In genomic region chr17:49570540-49571242, GRCh38 we compare ENCODE assay signal across 9 cellular contexts. TPM values are rescaled to one million over a fixed set of nuclear protein-coding genes. Genes with fewer than 3 reads are reported as not detected.
DNase-seq lines count a peak whose midpoint lies in the region; ATAC-seq lines count a peak whose summit lies in the region.
"Had no signal": no experiment of that assay in that cellular context is flagged by ENCODE, and none has a peak within 500 bp of the region (broad histone marks: within the 10 kb centered on the region; RNA-seq: fewer than 3 reads in every experiment).

No MANE protein-coding gene starts in this region.

- peak overlapping the region; percentile 27 for H3K14ac ChIP-seq in neuronal stem cell (ENCODE audit: low read length)

- peaks cover 11% of the 10 kb centered on the region for H3K27me3 ChIP-seq in CD8-positive, alpha-beta memory T cell (ENCODE audit: insufficient read depth, low read length, poor library complexity, severe bottlenecking)
- H3K27me3 ChIP-seq in neuronal stem cell (ENCODE audit: control insufficient read depth in 3 of 3, insufficient read depth in 3 of 3, low read depth in 1 of 3, low read length in 3 of 3), result peaks cover 0 to 65% (median 11%) of the 10 kb centered on the region in 3 experiments

- peaks cover 13 to 29% (median 15%) of the 10 kb centered on the region in 3 donors for H3K4me1 Mint-ChIP-seq in CD8-positive, alpha-beta memory T cell
- H3K4me1 Mint-ChIP-seq in IgD-negative memory B cell, result peaks cover 0 to 6% (median 5%) of the 10 kb centered on the region in 3 donors
- peaks cover 14% of the 10 kb centered on the region for H3K4me1 Mint-ChIP-seq in central memory CD8-positive, alpha-beta T cell

- no peak for DNase-seq in CD8-positive, alpha-beta memory T cell
- DNase-seq in central memory CD8-positive, alpha-beta T cell (ENCODE audit: low spot score in 2 of 2), result no peak
- DNase-seq in neuronal stem cell (ENCODE audit: low spot score), result no peak
- DNase-seq in SHP77 (lab: John Stamatoyannopoulos, UW), result no peak
- DNase-seq in GM19238 (ENCODE audit: insufficient read length, low spot score), result no peak

- no peak overlapping the region for H3K27ac ChIP-seq in CD8-positive, alpha-beta memory T cell (ENCODE audit: low read depth, low read length)
- no peak overlapping the region for H3K27ac ChIP-seq in neuronal stem cell (replicated peaks; ENCODE audit: low read length)

- H3K36me3 Mint-ChIP-seq in CD8-positive, alpha-beta memory T cell, result no peaks in the 10 kb centered on the region
- H3K36me3 Mint-ChIP-seq in IgD-negative memory B cell, result no peaks in the 10 kb centered on the region
- peaks cover 7% of the 10 kb centered on the region for H3K36me3 Mint-ChIP-seq in central memory CD8-positive, alpha-beta T cell (ENCODE audit: insufficient read depth)

- no CpG with 5 or more reads among the region's 11 CpGs for WGBS in neuronal stem cell (ENCODE audit: extremely low coverage in 2 of 2, insufficient read length in 2 of 2, insufficient replicate concordance in 1 of 2), 2 donors

- H3K9me3 Mint-ChIP-seq in CD8-positive, alpha-beta memory T cell, result no peaks in the 10 kb centered on the region
- no peaks in the 10 kb centered on the region for H3K9me3 Mint-ChIP-seq in IgD-negative memory B cell
- H3K9me3 Mint-ChIP-seq in central memory CD8-positive, alpha-beta T cell, result no peaks in the 10 kb centered on the region
- H3K9me3 Mint-ChIP-seq: activated naive CD4-positive, alpha-beta T cell treated with anti-CD3 and anti-CD28 coated beads for 36 hours had no signal

- H3K4me1 ChIP-seq in CD8-positive, alpha-beta memory T cell (ENCODE audit: insufficient read depth, low read length), result peaks cover 21% of the 10 kb centered on the region
- peaks cover 0 to 12% of the 10 kb centered on the region in 2 donors for H3K4me1 ChIP-seq in neuronal stem cell (ENCODE audit: control insufficient read depth in 2 of 2, insufficient read depth in 1 of 2, low read depth in 1 of 2, low read length in 2 of 2)

- H3K79me1 ChIP-seq in neuronal stem cell (ENCODE audit: low read depth, low read length), result peaks cover 3% of the 10 kb centered on the region

- no peak overlapping the region for H3K9ac ChIP-seq in neuronal stem cell (ENCODE audit: low read depth, low read length, poor library complexity)

- no peaks in the 10 kb centered on the region for H3K36me3 ChIP-seq in CD8-positive, alpha-beta memory T cell (ENCODE audit: insufficient read depth, low read length)
- H3K36me3 ChIP-seq in neuronal stem cell (replicated peaks in 1 of 2; ENCODE audit: control insufficient read depth in 2 of 2, insufficient read depth in 2 of 2, low read length in 2 of 2), result no peaks in the 10 kb centered on the region

- no peak overlapping the region for H3K4me3 ChIP-seq in CD8-positive, alpha-beta memory T cell (ENCODE audit: low read length)
- H3K4me3 ChIP-seq in neuronal stem cell (ENCODE audit: low read length in 2 of 2), result peak overlapping the region in 1 of 2 donors; percentile 2

- POLR2A ChIA-PET in CD8-positive, alpha-beta memory T cell (lab: Charles Lee), result interaction anchor here (0.9 to 1.3 kb wide), 3 partner anchors 125 to 138 kb away, joined by 4 to 6 read pairs (median 5); partner anchors contain the start of gene SLC35B1

- H2BK12ac ChIP-seq in neuronal stem cell (ENCODE audit: low read length), result peak overlapping the region; percentile 63

- peak overlapping the region; percentile 52 to 97 (median 89) for H3K4me3 Mint-ChIP-seq in CD8-positive, alpha-beta memory T cell
- H3K4me3 Mint-ChIP-seq in IgD-negative memory B cell, result peak overlapping the region; percentile 4 to 95 (median 58)
- peak overlapping the region; percentile 84 for H3K4me3 Mint-ChIP-seq in central memory CD8-positive, alpha-beta T cell

- H3K4ac ChIP-seq in neuronal stem cell (ENCODE audit: low read length), result peak overlapping the region; percentile 6

- no peak overlapping the region for H3K4me2 ChIP-seq in neuronal stem cell (ENCODE audit: insufficient read depth, low read length, poor library complexity, severe bottlenecking)

- H2BK5ac ChIP-seq in neuronal stem cell (ENCODE audit: low read length), result peak overlapping the region; percentile 96

- no peaks in the 10 kb centered on the region for H3K9me3 ChIP-seq in CD8-positive, alpha-beta memory T cell (ENCODE audit: low read length)
- no peaks in the 10 kb centered on the region for H3K9me3 ChIP-seq in neuronal stem cell (replicated peaks in 1 of 2; ENCODE audit: control insufficient read depth in 2 of 2, insufficient read depth in 1 of 2, low read depth in 1 of 2, low read length in 2 of 2)

- CTCF ChIA-PET in CD8-positive, alpha-beta memory T cell (lab: Charles Lee), result interaction anchor here (0.6 to 8.8 kb wide), 47 partner anchors 8 to 517 kb away, joined by 3 to 169 read pairs (median 4); partner anchors contain the start of genes FAM117A, KAT7 and SLC35B1

- H2AFZ ChIP-seq in neuronal stem cell (ENCODE audit: low read length), result peak overlapping the region; percentile 93

- peak overlapping the region; percentile 55 for H3K23ac ChIP-seq in neuronal stem cell (ENCODE audit: low read depth, low read length, poor library complexity)

- peak overlapping the region; percentile 85 for H3K18ac ChIP-seq in neuronal stem cell (ENCODE audit: low read length)

- no peak overlapping the region for H4K91ac ChIP-seq in neuronal stem cell (ENCODE audit: low read depth, low read length, poor library complexity)

- peak overlapping the region; percentile 93 for H2BK120ac ChIP-seq in neuronal stem cell (ENCODE audit: low read depth, low read length)

- peak overlapping the region in 3 of 8 donors; percentile 68 to 81 (median 71) for H3K27ac Mint-ChIP-seq in CD8-positive, alpha-beta memory T cell
- H3K27ac Mint-ChIP-seq in IgD-negative memory B cell, result peak overlapping the region in 1 of 3 donors; percentile 13
- H3K27ac Mint-ChIP-seq in central memory CD8-positive, alpha-beta T cell (ENCODE audit: low read depth), result no peak overlapping the region

- peak overlapping the region; percentile 90 for H2AK5ac ChIP-seq in neuronal stem cell (ENCODE audit: low read depth, low read length)

- ATAC-seq in central memory CD8-positive, alpha-beta T cell (replicated peaks; ENCODE audit: extremely low read depth, poor library complexity, severe bottlenecking), result no peak
- ATAC-seq in GM18498 (IDR thresholded peaks at IDR 0.05; ENCODE audit: unreplicated experiment), result no peak
- no peak for ATAC-seq in HG03139 (IDR thresholded peaks at IDR 0.05; ENCODE audit: unreplicated experiment)

- H4K8ac ChIP-seq in neuronal stem cell (ENCODE audit: low read depth, low read length), result peak overlapping the region; percentile 72

- H3K27me3 Mint-ChIP-seq in CD8-positive, alpha-beta memory T cell, result peaks cover 38 to 42% of the 10 kb centered on the region in 2 donors
- peaks cover 29% of the 10 kb centered on the region for H3K27me3 Mint-ChIP-seq in IgD-negative memory B cell
- peaks cover 34% of the 10 kb centered on the region for H3K27me3 Mint-ChIP-seq in central memory CD8-positive, alpha-beta T cell

- H2BK15ac ChIP-seq in neuronal stem cell (ENCODE audit: low read length), result peak overlapping the region; percentile 88

RNA-seq across cellular contexts. Expression of gene NXPH3, which starts 5.0 kb away (rescaled TPM):
- under 1 TPM; 0.31 to 0.44 TPM for total RNA-seq in CD8-positive, alpha-beta memory T cell
- polyA plus RNA-seq in CD8-positive, alpha-beta memory T cell, result not detected
- not detected for polyA plus RNA-seq in IgD-negative memory B cell
- 2.9 TPM for polyA plus RNA-seq in neuronal stem cell (2013, experiment 1 of 2)
- polyA plus RNA-seq in neuronal stem cell (2013, experiment 2 of 2), result 2.8 TPM
